Comparison of ENCODE assay signal across 24 cellular contexts in genomic region chr10:69346776-69347175, GRCh38.
DNase-seq lines count a peak whose midpoint lies in the region; ATAC-seq and TF ChIP-seq lines count a peak whose summit lies in the region.
"Had no signal": no experiment of that assay in that cellular context is flagged by ENCODE, and none has a peak within 500 bp of the region (broad histone marks: within the 10 kb centered on the region; RNA-seq: fewer than 3 reads in every experiment).

No MANE protein-coding gene starts in this region.

- no peak overlapping the region for H3K4me3 Mint-ChIP-seq in CD14-positive monocyte
- no peak overlapping the region for H3K4me3 Mint-ChIP-seq in CD8-positive, alpha-beta T cell
- H3K4me3 Mint-ChIP-seq in activated CD4-positive, alpha-beta memory T cell treated with anti-CD3 and anti-CD28 coated beads, Interleukin-2, amount 10 ng/mL, durations not matched to agents 7 days and 5 days, result no peak overlapping the region
- peak overlapping the region in 3 of 10 donors; percentile 25 to 68 (median 40) for H3K4me3 Mint-ChIP-seq in naive thymus-derived CD4-positive, alpha-beta T cell
- H3K4me3 Mint-ChIP-seq: activated B cell treated with CpG ODN at 0.5 μM for 24 hours; activated CD8-positive, alpha-beta T cell treated with anti-CD3 and anti-CD28 coated beads, Interleukin-2, amount 10 ng/mL, durations not matched to agents 7 days and 5 days; stimulated activated naive CD8-positive, alpha-beta T cell treated with anti-CD3 and anti-CD28 coated beads, Interleukin-15, Interleukin-2, amounts not matched to agents 100 ng/mL and 50 ng/mL, for 24 hours had no signal

- H3K27me3 ChIP-seq in CD8-positive, alpha-beta T cell (ENCODE audit: insufficient read depth, low read length), result no peaks in the 10 kb centered on the region
- no peaks in the 10 kb centered on the region for H3K27me3 ChIP-seq in naive thymus-derived CD4-positive, alpha-beta T cell (ENCODE audit: control insufficient read depth in 2 of 2, insufficient read depth in 2 of 2, low read length in 2 of 2)
- H3K27me3 ChIP-seq: brain microvascular endothelial cell, hepatocyte had no signal

- peaks cover 0 to 3% (median 0%) of the 10 kb centered on the region in 7 donors for H3K9me3 Mint-ChIP-seq in CD14-positive monocyte
- no peaks in the 10 kb centered on the region for H3K9me3 Mint-ChIP-seq in CD8-positive, alpha-beta T cell
- H3K9me3 Mint-ChIP-seq in activated CD4-positive, alpha-beta memory T cell treated with anti-CD3 and anti-CD28 coated beads, Interleukin-2, amount 10 ng/mL, durations not matched to agents 7 days and 5 days, result no peaks in the 10 kb centered on the region
- H3K9me3 Mint-ChIP-seq in naive thymus-derived CD4-positive, alpha-beta T cell, result peaks cover 0 to 8% (median 0%) of the 10 kb centered on the region in 11 donors
- H3K9me3 Mint-ChIP-seq: activated B cell treated with CpG ODN at 0.5 μM for 24 hours; stimulated activated naive CD8-positive, alpha-beta T cell treated with anti-CD3 and anti-CD28 coated beads, Interleukin-15, Interleukin-2, amounts not matched to agents 100 ng/mL and 50 ng/mL, for 24 hours had no signal

- DNase-seq in CD14-positive monocyte (ENCODE audit: low spot score) (no peak), cerebellar cortex (ENCODE audit: low spot score) (no peak), NCI-H2171 treated with DMSO at 0.1 percent for 48 hours (lab: John Stamatoyannopoulos, UW) (no peak), GF-D8 (lab: John Stamatoyannopoulos, UW) (no peak), COLO668 (lab: John Stamatoyannopoulos, UW; ENCODE audit: unreplicated experiment) (no peak)
- no peak for DNase-seq in CD8-positive, alpha-beta T cell
- no peak for DNase-seq in activated CD4-positive, alpha-beta memory T cell treated with anti-CD3 and anti-CD28 coated beads, Interleukin-2, amount 10 ng/mL, durations not matched to agents 7 days and 5 days
- DNase-seq in naive thymus-derived CD4-positive, alpha-beta T cell, result no peak
- DNase-seq: activated B cell treated with CpG ODN at 0.5 μM for 24 hours; activated CD8-positive, alpha-beta T cell treated with anti-CD3 and anti-CD28 coated beads, Interleukin-2, amount 10 ng/mL, durations not matched to agents 7 days and 5 days; activated T-cell treated with anti-CD3 and anti-CD28 coated beads, Interleukin-2, amount 50 U/mL, for 48 hours; brain microvascular endothelial cell; EL; IMR-90; left ventricle myocardium superior; MM.1S; mucosa of descending colon; NCI-H1694 treated with DMSO at 0.1 percent for 48 hours; psoas muscle had no signal

- ATAC-seq in CD8-positive, alpha-beta T cell, result no peak
- no peak for ATAC-seq in naive thymus-derived CD4-positive, alpha-beta T cell
- ATAC-seq: activated CD8-positive, alpha-beta T cell treated with anti-CD3 and anti-CD28 coated beads, Interleukin-2, amount 10 ng/mL, durations not matched to agents 7 days and 5 days; mucosa of descending colon; Panc1; psoas muscle had no signal

- peaks cover 87% of the 10 kb centered on the region for H3K4me1 Mint-ChIP-seq in CD14-positive monocyte
- peaks cover 78% of the 10 kb centered on the region for H3K4me1 Mint-ChIP-seq in CD8-positive, alpha-beta T cell (ENCODE audit: low read depth)
- peaks cover 79% of the 10 kb centered on the region for H3K4me1 Mint-ChIP-seq in activated CD4-positive, alpha-beta memory T cell treated with anti-CD3 and anti-CD28 coated beads, Interleukin-2, amount 10 ng/mL, durations not matched to agents 7 days and 5 days
- H3K4me1 Mint-ChIP-seq in naive thymus-derived CD4-positive, alpha-beta T cell, result peaks cover 71 to 93% (median 82%) of the 10 kb centered on the region in 7 donors

- peaks cover 0 to 6% (median 0%) of the 10 kb centered on the region in 3 donors for H3K27me3 Mint-ChIP-seq in CD14-positive monocyte (ENCODE audit: low read depth in 3 of 3)
- H3K27me3 Mint-ChIP-seq in CD8-positive, alpha-beta T cell (ENCODE audit: low read depth), result no peaks in the 10 kb centered on the region
- no peaks in the 10 kb centered on the region for H3K27me3 Mint-ChIP-seq in activated CD4-positive, alpha-beta memory T cell treated with anti-CD3 and anti-CD28 coated beads, Interleukin-2, amount 10 ng/mL, durations not matched to agents 7 days and 5 days
- no peaks in the 10 kb centered on the region for H3K27me3 Mint-ChIP-seq in naive thymus-derived CD4-positive, alpha-beta T cell
- H3K27me3 Mint-ChIP-seq: activated B cell treated with CpG ODN at 0.5 μM for 24 hours; stimulated activated naive CD8-positive, alpha-beta T cell treated with anti-CD3 and anti-CD28 coated beads, Interleukin-15, Interleukin-2, amounts not matched to agents 100 ng/mL and 50 ng/mL, for 24 hours had no signal

- no peaks in the 10 kb centered on the region for H3K36me3 ChIP-seq in CD8-positive, alpha-beta T cell (ENCODE audit: insufficient read depth, low read length)
- H3K36me3 ChIP-seq in naive thymus-derived CD4-positive, alpha-beta T cell (ENCODE audit: control insufficient read depth in 2 of 3, insufficient read depth in 3 of 3, low read length in 3 of 3), result peaks cover 0 to 12% (median 5%) of the 10 kb centered on the region in 3 experiments

- no peaks in the 10 kb centered on the region for H3K9me3 ChIP-seq in CD8-positive, alpha-beta T cell (ENCODE audit: low read length)
- no peaks in the 10 kb centered on the region for H3K9me3 ChIP-seq in naive thymus-derived CD4-positive, alpha-beta T cell (ENCODE audit: control insufficient read depth in 2 of 3, low read length in 3 of 3)
- H3K9me3 ChIP-seq: mucosa of descending colon, psoas muscle had no signal

- peaks cover 62% of the 10 kb centered on the region for H3K4me1 ChIP-seq in CD8-positive, alpha-beta T cell (ENCODE audit: insufficient read depth, low read length)
- H3K4me1 ChIP-seq in naive thymus-derived CD4-positive, alpha-beta T cell (ENCODE audit: control insufficient read depth in 2 of 2, insufficient read depth in 2 of 2, low read length in 2 of 2), result peaks cover 47 to 59% of the 10 kb centered on the region in 2 donors

- POLR2A ChIA-PET in CD8-positive, alpha-beta T cell (lab: Charles Lee), result no interaction called here
- POLR2A ChIA-PET in activated CD4-positive, alpha-beta memory T cell treated with anti-CD3 and anti-CD28 coated beads, Interleukin-2, amount 10 ng/mL, durations not matched to agents 7 days and 5 days (lab: Charles Lee), result interaction anchor here (3.4 kb wide), 1 partner anchor 28 kb away, joined by 19 read pairs; no protein-coding TSS in a partner anchor
- POLR2A ChIA-PET in naive thymus-derived CD4-positive, alpha-beta T cell (lab: Charles Lee), result interaction anchor here (1.3 kb wide), 1 partner anchor 32 kb away, joined by 3 read pairs; no protein-coding TSS in a partner anchor

- TF ChIP-seq CTCF in CD14-positive monocyte (IDR thresholded peaks at IDR 0.05), result no peak
- no peak for TF ChIP-seq CTCF in CD8-positive, alpha-beta T cell (IDR thresholded peaks at IDR 0.05)

- intact Hi-C loops in CD14-positive monocyte (cut with micrococcal nuclease), result loop anchor here in 1 of 2 donors (1.0 to 5.0 kb wide), 2 partner anchors 9 to 34 kb away; no protein-coding TSS in a partner anchor
- intact Hi-C loops in CD8-positive, alpha-beta T cell (cut with DNase I, micrococcal nuclease), result no loop called here
- intact Hi-C loops in naive thymus-derived CD4-positive, alpha-beta T cell (cut with micrococcal nuclease), result no loop called here

- no peak overlapping the region for H3K27ac ChIP-seq in CD8-positive, alpha-beta T cell (ENCODE audit: low read depth, low read length)
- no peak overlapping the region for H3K27ac ChIP-seq in naive thymus-derived CD4-positive, alpha-beta T cell (ENCODE audit: low read depth, low read length)
- H3K27ac ChIP-seq: brain microvascular endothelial cell, hepatocyte had no signal

- CTCF ChIA-PET in CD8-positive, alpha-beta T cell (lab: Charles Lee), result no interaction called here
- CTCF ChIA-PET in activated CD4-positive, alpha-beta memory T cell treated with anti-CD3 and anti-CD28 coated beads, Interleukin-2, amount 10 ng/mL, durations not matched to agents 7 days and 5 days (lab: Charles Lee), result no interaction called here
- CTCF ChIA-PET in naive thymus-derived CD4-positive, alpha-beta T cell (lab: Charles Lee), result interaction anchor here (0.6 to 1.7 kb wide), 4 partner anchors 32 to 250 kb away, joined by 3 to 4 read pairs (median 3); no protein-coding TSS in a partner anchor

- peaks cover 39 to 56% of the 10 kb centered on the region in 2 donors for H3K36me3 Mint-ChIP-seq in CD14-positive monocyte
- H3K36me3 Mint-ChIP-seq in CD8-positive, alpha-beta T cell, result peaks cover 40% of the 10 kb centered on the region
- H3K36me3 Mint-ChIP-seq in activated CD4-positive, alpha-beta memory T cell treated with anti-CD3 and anti-CD28 coated beads, Interleukin-2, amount 10 ng/mL, durations not matched to agents 7 days and 5 days (ENCODE audit: low read depth), result peaks cover 75% of the 10 kb centered on the region
- peaks cover 11 to 42% (median 19%) of the 10 kb centered on the region in 5 donors for H3K36me3 Mint-ChIP-seq in naive thymus-derived CD4-positive, alpha-beta T cell

- H3K4me3 ChIP-seq in CD8-positive, alpha-beta T cell (ENCODE audit: low read depth, low read length), result no peak overlapping the region
- H3K4me3 ChIP-seq in naive thymus-derived CD4-positive, alpha-beta T cell (ENCODE audit: low read length), result no peak overlapping the region
- H3K4me3 ChIP-seq: coronary artery, hepatocyte, mucosa of descending colon, psoas muscle, skin epidermis had no signal

- H3K27ac Mint-ChIP-seq in CD14-positive monocyte, result peak overlapping the region; percentile 85 to 95 (median 90)
- peak overlapping the region; percentile 55 for H3K27ac Mint-ChIP-seq in CD8-positive, alpha-beta T cell
- peak overlapping the region; percentile 26 for H3K27ac Mint-ChIP-seq in activated CD4-positive, alpha-beta memory T cell treated with anti-CD3 and anti-CD28 coated beads, Interleukin-2, amount 10 ng/mL, durations not matched to agents 7 days and 5 days
- peak overlapping the region in 8 of 9 donors; percentile 35 to 97 (median 90) for H3K27ac Mint-ChIP-seq in naive thymus-derived CD4-positive, alpha-beta T cell

Comparison
In these comparisons a context has a peak if more than half of its experiments do, and no peak if none do; other contexts are left out.
1. H3K27ac Mint-ChIP-seq: peak in every context shown above with its lines; median percentile 90 in CD14-positive monocyte; 90 in naive thymus-derived CD4-positive, alpha-beta T cell; 55 in CD8-positive, alpha-beta T cell; 26 in activated CD4-positive, alpha-beta memory T cell treated with anti-CD3 and anti-CD28 coated beads, Interleukin-2, amount 10 ng/mL, durations not matched to agents 7 days and 5 days.